In genomic region chr4:115090483-115091075, GRCh38 we compare ENCODE assay signal across 8 cellular contexts. TPM values are rescaled to one million over a fixed set of nuclear protein-coding genes. Genes with fewer than 3 reads are reported as not detected.
DNase-seq lines count a peak whose midpoint lies in the region; ATAC-seq and TF ChIP-seq lines count a peak whose summit lies in the region.

No MANE protein-coding gene starts in this region.

- TF ChIP-seq CTCF in AG09309 (IDR thresholded peaks at IDR 0.05; ENCODE audit: control insufficient read depth, insufficient read depth, low read depth, low read length, missing control alignments) (peak; percentile 48), endodermal cell (conservative IDR thresholded peaks at IDR 0.05) (peak; percentile 89), gastrocnemius medialis (IDR thresholded peaks at IDR 0.05 in 4 of 5, conservative IDR thresholded peaks at IDR 0.05 in 1 of 5) (peak in 3 of 5 experiments; percentile 5 to 38 (median 19))

- H3K27me3 Mint-ChIP-seq in endodermal cell (ENCODE audit: insufficient read depth) (no peaks in the 10 kb centered on the region), T-helper 17 cell (no peaks in the 10 kb centered on the region)

- H3K4me1 Mint-ChIP-seq in endodermal cell = peaks cover 21% of the 10 kb centered on the region
- peaks cover 3% of the 10 kb centered on the region for H3K4me1 Mint-ChIP-seq in T-helper 17 cell

- intact Hi-C loops in gastrocnemius medialis (cut with DNase I; ENCODE audit: low total_unique reads) = no loop called here

- H3K27me3 ChIP-seq in endodermal cell (ENCODE audit: control insufficient read depth, insufficient read depth, low read length, poor library complexity, severe bottlenecking) = no peaks in the 10 kb centered on the region
- H3K27me3 ChIP-seq in gastrocnemius medialis = no peaks in the 10 kb centered on the region

- no peaks in the 10 kb centered on the region for H3K36me3 Mint-ChIP-seq in endodermal cell (ENCODE audit: low read depth)
- H3K36me3 Mint-ChIP-seq in T-helper 17 cell (ENCODE audit: low read depth) = no peaks in the 10 kb centered on the region

- no peak overlapping the region for H3K4me3 ChIP-seq in AG09309 (ENCODE audit: control insufficient read depth, low read depth, low read length)
- H3K4me3 ChIP-seq in endodermal cell (ENCODE audit: low read length) = no peak overlapping the region
- H3K4me3 ChIP-seq in gastrocnemius medialis = no peak overlapping the region

- H3K27ac ChIP-seq in endodermal cell (ENCODE audit: low read depth, low read length) = no peak overlapping the region
- no peak overlapping the region for H3K27ac ChIP-seq in gastrocnemius medialis

- no peak for TF ChIP-seq POLR2A in gastrocnemius medialis (IDR thresholded peaks at IDR 0.05)

- 8% methylated on average over 4 of the region's 4 CpGs; no CpG with 5 or more reads in 1 of the 2 experiments for WGBS in endodermal cell (ENCODE audit: insufficient coverage in 1 of 2, insufficient read length in 1 of 2), 2 experiments

- no peaks in the 10 kb centered on the region for H3K36me3 ChIP-seq in endodermal cell (ENCODE audit: control insufficient read depth, insufficient read depth, low read length)
- H3K36me3 ChIP-seq in gastrocnemius medialis = no peaks in the 10 kb centered on the region

- H3K4me1 ChIP-seq in endodermal cell (ENCODE audit: control insufficient read depth, insufficient read depth, low read length) (peaks cover 10% of the 10 kb centered on the region), gastrocnemius medialis (no peaks in the 10 kb centered on the region)

- ATAC-seq in GM18499 (IDR thresholded peaks at IDR 0.05; ENCODE audit: insufficient read depth, unreplicated experiment) = peak; percentile 80
- peak; percentile 59 for ATAC-seq in HG03108 (IDR thresholded peaks at IDR 0.05; ENCODE audit: unreplicated experiment)
- no peak for ATAC-seq in gastrocnemius medialis
- ATAC-seq in T-helper 17 cell = no peak

- H3K27ac Mint-ChIP-seq in endodermal cell (no peak overlapping the region), T-helper 17 cell (no peak overlapping the region)

- DNase-seq in AG09309 (ENCODE audit: low read depth) (no peak), NCI-H510A (lab: John Stamatoyannopoulos, UW) (peak; percentile 3), endodermal cell (no peak), gastrocnemius medialis (no peak), T-helper 17 cell (no peak)
- DNase-seq in stimulated activated CD4-positive, alpha-beta T cell treated with anti-CD3 and anti-CD28 coated beads, Interleukin-12 subunit alpha, Interleukin-12 subunit beta, amount 100 ng/mL, for 4 hours = no peak

- in situ Hi-C loops in gastrocnemius medialis (cut with MboI; ENCODE audit: low sequenced_read_pairs in 4 of 4) = no loop called here

- H3K4me3 Mint-ChIP-seq in endodermal cell (no peak overlapping the region), T-helper 17 cell (no peak overlapping the region)

- H3K9ac ChIP-seq in endodermal cell (ENCODE audit: extremely low read depth, low read length, poor library complexity, severe bottlenecking) = no peak overlapping the region

- H3K9me3 ChIP-seq in endodermal cell (ENCODE audit: control insufficient read depth, low read length) = no peaks in the 10 kb centered on the region
- no peaks in the 10 kb centered on the region for H3K9me3 ChIP-seq in gastrocnemius medialis
- H3K9me3 ChIP-seq in T-helper 17 cell (ENCODE audit: control insufficient read depth, low read length, poor library complexity, severe bottlenecking) = no peaks in the 10 kb centered on the region

- peaks cover 2% of the 10 kb centered on the region for H3K9me3 Mint-ChIP-seq in endodermal cell

RNA-seq across cellular contexts. Expression of gene NDST4, which starts 22.8 kb away (rescaled TPM):
- total RNA-seq in endodermal cell = under 1 TPM in 1 of 2 donors, not detected in 1; 0.31 TPM
- 2.3 TPM for polyA plus RNA-seq in endodermal cell (2013, experiment 1 of 2)
- 1.7 TPM for polyA plus RNA-seq in endodermal cell (2013, experiment 2 of 2)
- not detected for total RNA-seq in gastrocnemius medialis
- not detected for total RNA-seq in T-helper 17 cell

Comparison
In these comparisons a context has a peak if more than half of its experiments do, and no peak if none do; other contexts are left out.
1. CTCF ChIP-seq: peak in every context shown above with its lines; median percentile 89 in endodermal cell; 48 in AG09309; 19 in gastrocnemius medialis.
2. ATAC-seq: peak in GM18499 (single experiment) and HG03108 (single experiment); none in gastrocnemius medialis (0 of 2) and T-helper 17 cell (single experiment).